ENCODE assay signal across 1 cellular context in the genomic region with DNA sequence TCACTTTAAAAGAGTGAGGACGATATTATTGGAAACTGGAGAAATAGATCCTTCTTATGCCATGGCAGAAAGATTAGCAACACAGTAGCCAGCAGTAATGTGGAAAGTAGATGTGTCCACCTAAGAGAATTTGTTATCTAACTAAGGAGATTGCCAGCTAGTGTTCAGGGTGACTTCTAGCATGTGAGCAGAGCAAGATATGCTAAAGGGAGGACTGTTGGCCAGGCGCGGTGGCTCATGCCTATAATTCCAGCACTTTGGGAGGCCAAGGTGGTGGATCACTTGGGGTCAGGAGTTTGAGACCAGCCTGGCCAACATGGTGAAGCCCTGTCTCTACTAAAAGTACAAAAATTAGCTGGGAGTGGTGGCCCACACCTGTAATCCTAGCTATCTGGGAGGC.
TF ChIP-seq lines count a peak whose summit lies in the region.

No MANE protein-coding gene starts in this region.

TF ChIP-seq in K562, 482 proteins besides CTCF, POLR2A, EP300 and RAD21:
- TF ChIP-seq TAL1 (IDR thresholded peaks at IDR 0.05) (peak; percentile 33; the same call in 1 of the 2 replicates), CBFA2T3 (IDR thresholded peaks at IDR 0.05) (peak; percentile 52)
